Comparison of ENCODE assay signal across 1 cellular context in the genomic region with DNA sequence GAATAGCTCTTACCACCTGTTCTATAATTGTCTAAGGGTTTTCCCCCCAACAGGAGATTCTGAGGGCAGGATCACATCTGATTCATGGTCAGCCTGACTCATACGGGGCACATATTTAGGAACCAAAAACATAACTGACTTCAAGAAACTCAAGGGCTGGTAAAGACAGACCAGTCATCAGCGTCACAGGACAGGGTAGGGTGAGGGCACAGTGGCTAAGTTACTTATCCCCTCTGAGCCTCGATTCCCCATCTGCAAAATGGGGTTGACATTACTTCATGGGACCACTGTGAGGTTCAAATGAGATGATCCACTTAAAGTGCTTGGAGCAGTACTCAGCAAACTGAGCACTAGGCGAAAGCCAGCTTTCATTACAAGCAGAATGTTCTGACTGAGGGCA.
TF ChIP-seq lines count a peak whose summit lies in the region.

No MANE protein-coding gene starts in this region.

TF ChIP-seq in HepG2, 621 proteins besides CTCF, POLR2A, EP300 and RAD21:
- TF ChIP-seq ATRX (CRISPR knock-in tag; IDR thresholded peaks at IDR 0.05; ENCODE audit: borderline replicate concordance): no peak
- TF ChIP-seq TGIF2 (CRISPR knock-in tag; IDR thresholded peaks at IDR 0.05): no peak
- TF ChIP-seq ZMYM3 (CRISPR knock-in tag; IDR thresholded peaks at IDR 0.05): 0 out of 2 replicates have a peak, but pooled peaks have one; percentile 13
- TF ChIP-seq, protein P1, sequence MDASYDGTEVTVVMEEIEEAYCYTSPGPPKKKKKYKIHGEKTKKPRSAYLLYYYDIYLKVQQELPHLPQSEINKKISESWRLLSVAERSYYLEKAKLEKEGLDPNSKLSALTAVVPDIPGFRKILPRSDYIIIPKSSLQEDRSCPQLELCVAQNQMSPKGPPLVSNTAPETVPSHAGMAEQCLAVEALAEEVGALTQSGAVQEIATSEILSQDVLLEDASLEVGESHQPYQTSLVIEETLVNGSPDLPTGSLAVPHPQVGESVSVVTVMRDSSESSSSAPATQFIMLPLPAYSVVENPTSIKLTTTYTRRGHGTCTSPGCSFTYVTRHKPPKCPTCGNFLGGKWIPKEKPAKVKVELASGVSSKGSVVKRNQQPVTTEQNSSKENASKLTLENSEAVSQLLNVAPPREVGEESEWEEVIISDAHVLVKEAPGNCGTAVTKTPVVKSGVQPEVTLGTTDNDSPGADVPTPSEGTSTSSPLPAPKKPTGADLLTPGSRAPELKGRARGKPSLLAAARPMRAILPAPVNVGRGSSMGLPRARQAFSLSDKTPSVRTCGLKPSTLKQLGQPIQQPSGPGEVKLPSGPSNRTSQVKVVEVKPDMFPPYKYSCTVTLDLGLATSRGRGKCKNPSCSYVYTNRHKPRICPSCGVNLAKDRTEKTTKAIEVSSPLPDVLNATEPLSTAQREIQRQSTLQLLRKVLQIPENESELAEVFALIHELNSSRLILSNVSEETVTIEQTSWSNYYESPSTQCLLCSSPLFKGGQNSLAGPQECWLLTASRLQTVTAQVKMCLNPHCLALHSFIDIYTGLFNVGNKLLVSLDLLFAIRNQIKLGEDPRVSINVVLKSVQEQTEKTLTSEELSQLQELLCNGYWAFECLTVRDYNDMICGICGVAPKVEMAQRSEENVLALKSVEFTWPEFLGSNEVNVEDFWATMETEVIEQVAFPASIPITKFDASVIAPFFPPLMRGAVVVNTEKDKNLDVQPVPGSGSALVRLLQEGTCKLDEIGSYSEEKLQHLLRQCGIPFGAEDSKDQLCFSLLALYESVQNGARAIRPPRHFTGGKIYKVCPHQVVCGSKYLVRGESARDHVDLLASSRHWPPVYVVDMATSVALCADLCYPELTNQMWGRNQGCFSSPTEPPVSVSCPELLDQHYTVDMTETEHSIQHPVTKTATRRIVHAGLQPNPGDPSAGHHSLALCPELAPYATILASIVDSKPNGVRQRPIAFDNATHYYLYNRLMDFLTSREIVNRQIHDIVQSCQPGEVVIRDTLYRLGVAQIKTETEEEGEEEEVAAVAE (CRISPR knock-in tag; IDR thresholded peaks at IDR 0.05; ENCODE audit: borderline replicate concordance): no peak
- no peak for TF ChIP-seq TOPORS (CRISPR knock-in tag; IDR thresholded peaks at IDR 0.05)
- peak; percentile 82 for TF ChIP-seq ZNF629 (CRISPR knock-in tag; conservative IDR thresholded peaks at IDR 0.05)
- TF ChIP-seq NFIC (IDR thresholded peaks at IDR 0.05; ENCODE audit: low read length): no peak
TF ChIP-seq in HepG2: peak in this region for 2.
